Comparison of ENCODE assay signal across 13 cellular contexts in genomic region chr10:1309237-1309968, GRCh38.
"Had no signal": no experiment of that assay in that cellular context is flagged by ENCODE, and none has a peak within 500 bp of the region (broad histone marks: within the 10 kb centered on the region; RNA-seq: fewer than 3 reads in every experiment).

No MANE protein-coding gene starts in this region.

- H3K4me3 ChIP-seq: lung, transverse colon had no signal

- H3K36me3 ChIP-seq: neutrophil, transverse colon had no signal

- DNase-seq: activated CD4-positive, CD25-positive, alpha-beta regulatory T cell; activated naive CD4-positive, alpha-beta T cell treated with Interleukin-2 at 50 U/mL for 16 hours; activated T-cell treated with anti-CD3 and anti-CD28 coated beads for 4 hours; left colon; naive thymus-derived CD4-positive, alpha-beta T cell; retina; stimulated activated CD4-positive, alpha-beta T cell treated with anti-CD3 and anti-CD28 coated beads, Interleukin-2, amount 100 ng/mL, for 48 hours; transverse colon had no signal

- H3K27ac Mint-ChIP-seq: naive thymus-derived CD4-positive, alpha-beta T cell; stimulated activated memory B cell treated with anti-CD40 and anti-IgM and Interleukin-4, amounts not matched to agents 10 μg/mL and 1 μg/mL and 100 μg/mL, for 72 hours; T-helper 2 cell treated with Interferon-gamma antibody and Interleukin-4, amounts not matched to agents 5 μg/mL and 100 μg/mL, for 36 hours had no signal

- H3K4me3 Mint-ChIP-seq: naive thymus-derived CD4-positive, alpha-beta T cell; stimulated activated memory B cell treated with anti-CD40 and anti-IgM and Interleukin-4, amounts not matched to agents 10 μg/mL and 1 μg/mL and 100 μg/mL, for 72 hours; T-helper 2 cell treated with Interferon-gamma antibody and Interleukin-4, amounts not matched to agents 5 μg/mL and 100 μg/mL, for 36 hours had no signal

- H3K4me1 Mint-ChIP-seq: naive thymus-derived CD4-positive, alpha-beta T cell; stimulated activated memory B cell treated with anti-CD40 and anti-IgM and Interleukin-4, amounts not matched to agents 10 μg/mL and 1 μg/mL and 100 μg/mL, for 72 hours had no signal

- H3K36me3 Mint-ChIP-seq: stimulated activated memory B cell treated with anti-CD40 and anti-IgM and Interleukin-4, amounts not matched to agents 10 μg/mL and 1 μg/mL and 100 μg/mL, for 72 hours had no signal

- H3K27me3 ChIP-seq: neutrophil, transverse colon had no signal

- H3K9me3 Mint-ChIP-seq: stimulated activated memory B cell treated with anti-CD40 and anti-IgM and Interleukin-4, amounts not matched to agents 10 μg/mL and 1 μg/mL and 100 μg/mL, for 72 hours; T-helper 2 cell treated with Interferon-gamma antibody and Interleukin-4, amounts not matched to agents 5 μg/mL and 100 μg/mL, for 36 hours had no signal

- H3K4me1 ChIP-seq: transverse colon had no signal

- H3K27ac ChIP-seq: neutrophil, transverse colon had no signal

- ATAC-seq: esophagus mucosa; left colon; naive thymus-derived CD4-positive, alpha-beta T cell; stimulated activated memory B cell treated with anti-CD40 and anti-IgM and Interleukin-4, amounts not matched to agents 10 μg/mL and 1 μg/mL and 100 μg/mL, for 72 hours had no signal

- H3K9me3 ChIP-seq: neutrophil, transverse colon had no signal
